ENCODE assay signal across 10 cellular contexts in genomic region chr5:119353686-119354366, GRCh38. TPM values are rescaled to one million over a fixed set of nuclear protein-coding genes. Genes with fewer than 3 reads are reported as not detected.
A peak's percentile ranks its signal among the peaks of the same experiment; 100 is the strongest.
DNase-seq lines count a peak whose midpoint lies in the region; ATAC-seq, FAIRE-seq and TF ChIP-seq lines count a peak whose summit lies in the region.
"Had no signal": no experiment of that assay in that cellular context is flagged by ENCODE, and none has a peak within 500 bp of the region (broad histone marks: within the 10 kb centered on the region; RNA-seq: fewer than 3 reads in every experiment).

No MANE protein-coding gene starts in this region.

- TF ChIP-seq CTCF in GM12865 (IDR thresholded peaks at IDR 0.05; ENCODE audit: insufficient read depth, low read depth, low read length, missing control alignments): no peak

- no peaks in the 10 kb centered on the region for H3K36me3 ChIP-seq in effector memory CD4-positive, alpha-beta T cell (ENCODE audit: control insufficient read depth, insufficient read depth, low read length)
- H3K36me3 ChIP-seq in small intestine (ENCODE audit: control insufficient read depth in 2 of 2, insufficient read depth in 2 of 2, low read length in 2 of 2): no peaks in the 10 kb centered on the region

- no peaks in the 10 kb centered on the region for H3K9me3 ChIP-seq in effector memory CD4-positive, alpha-beta T cell (ENCODE audit: control insufficient read depth, low read length)
- no peaks in the 10 kb centered on the region for H3K9me3 ChIP-seq in small intestine (ENCODE audit: control insufficient read depth, low read depth)

- 74 to 80% (median 77%) methylated on average over 5 of the region's 5 CpGs for WGBS in small intestine, 3 donors

- peaks cover 51% of the 10 kb centered on the region for H3K4me1 ChIP-seq in effector memory CD4-positive, alpha-beta T cell (ENCODE audit: control insufficient read depth, insufficient read depth, low read length, poor library complexity, severe bottlenecking)
- H3K4me1 ChIP-seq in small intestine (ENCODE audit: control insufficient read depth in 2 of 2, insufficient read depth in 1 of 2, low read depth in 1 of 2, low read length in 1 of 2): peaks cover 0 to 11% of the 10 kb centered on the region in 2 donors

- ATAC-seq in GM19468 (IDR thresholded peaks at IDR 0.05; ENCODE audit: extremely low read depth, unreplicated experiment): peak; percentile 58
- peak; percentile 58 for ATAC-seq in HG03280 (IDR thresholded peaks at IDR 0.05; ENCODE audit: unreplicated experiment)

- H3K27ac ChIP-seq in effector memory CD4-positive, alpha-beta T cell (ENCODE audit: insufficient read depth, low read length, poor library complexity, severe bottlenecking): peak overlapping the region; percentile 76
- H3K27ac ChIP-seq in small intestine (ENCODE audit: low read depth in 1 of 2, low read length in 1 of 2): peak overlapping the region in 1 of 2 donors; percentile 37

- FAIRE-seq in small intestine (lab: Jason Lieb, UNC): no peak
- FAIRE-seq: colon had no signal

- H3K4me3 ChIP-seq in GM12865 (ENCODE audit: low read depth, low read length) (peak overlapping the region; percentile 57), small intestine (ENCODE audit: low read depth in 1 of 2, low read length in 2 of 2) (no peak overlapping the region)
- H3K4me3 ChIP-seq in effector memory CD4-positive, alpha-beta T cell (ENCODE audit: insufficient read depth, low read depth, low read length, poor library complexity, severe bottlenecking): peak overlapping the region; percentile 33

- DNase-seq in GM12865 (ENCODE audit: low read depth) (peak; percentile 82), ecto neural progenitor cell (ENCODE audit: low spot score) (no peak), NOMO-1 treated with DMSO at 0.1 percent for 48 hours (lab: John Stamatoyannopoulos, UW; ENCODE audit: unreplicated experiment) (no peak), small intestine (no peak)
- no peak for DNase-seq in effector memory CD4-positive, alpha-beta T cell
- DNase-seq in central memory CD4-positive, alpha-beta T cell: no peak
- DNase-seq: SHP77 treated with DMSO at 0.1 percent for 48 hours had no signal

- no peaks in the 10 kb centered on the region for H3K27me3 ChIP-seq in effector memory CD4-positive, alpha-beta T cell (replicated peaks; ENCODE audit: control insufficient read depth, insufficient read depth, low read length, poor library complexity, severe bottlenecking)
- H3K27me3 ChIP-seq in small intestine (ENCODE audit: control insufficient read depth in 2 of 2, insufficient read depth in 2 of 2, low read length in 2 of 2): no peaks in the 10 kb centered on the region

RNA-seq across cellular contexts. Expression of gene TNFAIP8, which starts 2.0 kb away (rescaled TPM):
- polyA plus RNA-seq in small intestine: 10 to 100 TPM in 2 of 3 donors, 1 to 10 TPM in 1; 8.5 to 11.6 (median 10.3) TPM

Comparison
In these comparisons a context has a peak if more than half of its experiments do, and no peak if none do; other contexts are left out.
1. H3K4me3 ChIP-seq: peak in GM12865 (single experiment) and effector memory CD4-positive, alpha-beta T cell (single experiment); none in small intestine (0 of 2).